ENCODE assay signal across 1 cellular context in the genomic region with DNA sequence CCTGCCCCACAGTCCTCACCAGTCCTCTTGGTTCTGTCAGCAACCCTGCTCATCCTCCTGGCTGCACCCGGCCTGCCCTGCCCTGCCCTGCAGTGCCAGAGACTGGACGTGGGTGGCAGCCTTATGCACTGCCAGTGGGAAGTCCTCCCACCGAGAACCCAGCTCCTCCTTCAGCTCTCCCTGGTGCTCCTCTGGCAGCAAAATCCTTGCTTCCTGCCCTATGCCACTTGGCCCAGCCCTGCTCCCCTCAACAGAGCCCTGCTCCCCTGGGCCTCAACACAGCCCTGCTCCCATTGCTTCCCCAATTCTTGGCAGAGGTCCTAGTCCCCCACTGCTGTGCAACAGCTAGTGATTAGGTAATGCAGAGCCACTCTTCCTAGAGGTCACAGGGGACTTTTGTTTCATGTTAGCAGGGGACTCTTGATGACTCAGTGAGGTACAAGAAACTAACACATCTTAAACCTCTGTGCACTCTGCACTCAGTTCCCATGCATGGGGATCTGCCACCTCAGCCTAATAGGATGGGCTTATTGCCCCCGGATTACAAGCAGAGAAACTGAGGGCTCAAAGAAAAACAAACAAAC.
A peak's percentile ranks its signal among the peaks of the same experiment; 100 is the strongest.
TF ChIP-seq lines count a peak whose summit lies in the region.

No MANE protein-coding gene starts in this region.

TF ChIP-seq in HEK293, 187 proteins besides CTCF, POLR2A, EP300 and RAD21 (continued from another document):
- TF ChIP-seq PATZ1 (tag by site-specific recombination; IDR thresholded peaks at IDR 0.05) (peak; percentile 66; the same call in 1 of the 2 replicates), KLF7 (tag by site-specific recombination; IDR thresholded peaks at IDR 0.05; ENCODE audit: borderline replicate concordance) (no peak), ZNF394 (tag by site-specific recombination; IDR thresholded peaks at IDR 0.05; ENCODE audit: borderline replicate concordance) (peak; percentile 82; the same call in 1 of the 2 replicates), ZNF513 (tag by site-specific recombination; IDR thresholded peaks at IDR 0.05) (no peak), ZNF132 (tag by site-specific recombination; IDR thresholded peaks at IDR 0.05; ENCODE audit: borderline replicate concordance) (no peak), SP7 (tag by site-specific recombination; IDR thresholded peaks at IDR 0.05) (peak; percentile 53; the same call in 1 of the 2 replicates), EGR2 (tag by site-specific recombination; IDR thresholded peaks at IDR 0.05; ENCODE audit: low read depth) (peak; percentile 52; the same call in 1 of the 2 replicates), FEZF1 (tag by site-specific recombination; IDR thresholded peaks at IDR 0.05) (no peak), GLIS1 (tag by site-specific recombination; IDR thresholded peaks at IDR 0.05) (peak; percentile 91), IKZF3 (tag by site-specific recombination; IDR thresholded peaks at IDR 0.05) (peak; percentile 56; the same call in 1 of the 2 replicates), ZBTB17 (tag by site-specific recombination; IDR thresholded peaks at IDR 0.05) (no peak), ZNF24 (tag by site-specific recombination; IDR thresholded peaks at IDR 0.05) (peak; percentile 56; the same call in 1 of the 2 replicates), ZBTB1 (tag by site-specific recombination; IDR thresholded peaks at IDR 0.05) (peak; percentile 21; the same call in 1 of the 2 replicates), ZNF843 (tag by site-specific recombination; IDR thresholded peaks at IDR 0.05) (0 out of 2 replicates have a peak, but pooled peaks have one; percentile 14), KLF1 (tag by site-specific recombination; IDR thresholded peaks at IDR 0.05) (no peak), TRIM28 (IDR thresholded peaks at IDR 0.05; ENCODE audit: borderline replicate concordance, low read length) (peak; percentile 37; the same call in 1 of the 2 replicates), ZNF600 (tag by site-specific recombination; IDR thresholded peaks at IDR 0.05) (peak; percentile 38; the same call in 1 of the 2 replicates), ZBTB44 (tag by site-specific recombination; IDR thresholded peaks at IDR 0.05) (no peak), SCRT2 (tag by site-specific recombination; IDR thresholded peaks at IDR 0.05) (peak; percentile 97)
- TF ChIP-seq, protein P1, sequence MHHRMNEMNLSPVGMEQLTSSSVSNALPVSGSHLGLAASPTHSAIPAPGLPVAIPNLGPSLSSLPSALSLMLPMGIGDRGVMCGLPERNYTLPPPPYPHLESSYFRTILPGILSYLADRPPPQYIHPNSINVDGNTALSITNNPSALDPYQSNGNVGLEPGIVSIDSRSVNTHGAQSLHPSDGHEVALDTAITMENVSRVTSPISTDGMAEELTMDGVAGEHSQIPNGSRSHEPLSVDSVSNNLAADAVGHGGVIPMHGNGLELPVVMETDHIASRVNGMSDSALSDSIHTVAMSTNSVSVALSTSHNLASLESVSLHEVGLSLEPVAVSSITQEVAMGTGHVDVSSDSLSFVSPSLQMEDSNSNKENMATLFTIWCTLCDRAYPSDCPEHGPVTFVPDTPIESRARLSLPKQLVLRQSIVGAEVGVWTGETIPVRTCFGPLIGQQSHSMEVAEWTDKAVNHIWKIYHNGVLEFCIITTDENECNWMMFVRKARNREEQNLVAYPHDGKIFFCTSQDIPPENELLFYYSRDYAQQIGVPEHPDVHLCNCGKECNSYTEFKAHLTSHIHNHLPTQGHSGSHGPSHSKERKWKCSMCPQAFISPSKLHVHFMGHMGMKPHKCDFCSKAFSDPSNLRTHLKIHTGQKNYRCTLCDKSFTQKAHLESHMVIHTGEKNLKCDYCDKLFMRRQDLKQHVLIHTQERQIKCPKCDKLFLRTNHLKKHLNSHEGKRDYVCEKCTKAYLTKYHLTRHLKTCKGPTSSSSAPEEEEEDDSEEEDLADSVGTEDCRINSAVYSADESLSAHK (tag by site-specific recombination; IDR thresholded peaks at IDR 0.05): peak; percentile 85
- TF ChIP-seq, protein P2, sequence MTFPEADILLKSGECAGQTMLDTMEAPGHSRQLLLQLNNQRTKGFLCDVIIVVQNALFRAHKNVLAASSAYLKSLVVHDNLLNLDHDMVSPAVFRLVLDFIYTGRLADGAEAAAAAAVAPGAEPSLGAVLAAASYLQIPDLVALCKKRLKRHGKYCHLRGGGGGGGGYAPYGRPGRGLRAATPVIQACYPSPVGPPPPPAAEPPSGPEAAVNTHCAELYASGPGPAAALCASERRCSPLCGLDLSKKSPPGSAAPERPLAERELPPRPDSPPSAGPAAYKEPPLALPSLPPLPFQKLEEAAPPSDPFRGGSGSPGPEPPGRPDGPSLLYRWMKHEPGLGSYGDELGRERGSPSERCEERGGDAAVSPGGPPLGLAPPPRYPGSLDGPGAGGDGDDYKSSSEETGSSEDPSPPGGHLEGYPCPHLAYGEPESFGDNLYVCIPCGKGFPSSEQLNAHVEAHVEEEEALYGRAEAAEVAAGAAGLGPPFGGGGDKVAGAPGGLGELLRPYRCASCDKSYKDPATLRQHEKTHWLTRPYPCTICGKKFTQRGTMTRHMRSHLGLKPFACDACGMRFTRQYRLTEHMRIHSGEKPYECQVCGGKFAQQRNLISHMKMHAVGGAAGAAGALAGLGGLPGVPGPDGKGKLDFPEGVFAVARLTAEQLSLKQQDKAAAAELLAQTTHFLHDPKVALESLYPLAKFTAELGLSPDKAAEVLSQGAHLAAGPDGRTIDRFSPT (tag by site-specific recombination; IDR thresholded peaks at IDR 0.05): peak; percentile 50; the same call in 1 of the 2 replicates
- TF ChIP-seq, protein P3, sequence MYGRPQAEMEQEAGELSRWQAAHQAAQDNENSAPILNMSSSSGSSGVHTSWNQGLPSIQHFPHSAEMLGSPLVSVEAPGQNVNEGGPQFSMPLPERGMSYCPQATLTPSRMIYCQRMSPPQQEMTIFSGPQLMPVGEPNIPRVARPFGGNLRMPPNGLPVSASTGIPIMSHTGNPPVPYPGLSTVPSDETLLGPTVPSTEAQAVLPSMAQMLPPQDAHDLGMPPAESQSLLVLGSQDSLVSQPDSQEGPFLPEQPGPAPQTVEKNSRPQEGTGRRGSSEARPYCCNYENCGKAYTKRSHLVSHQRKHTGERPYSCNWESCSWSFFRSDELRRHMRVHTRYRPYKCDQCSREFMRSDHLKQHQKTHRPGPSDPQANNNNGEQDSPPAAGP (tag by site-specific recombination; IDR thresholded peaks at IDR 0.05): 0 out of 2 replicates have a peak, but pooled peaks have one; percentile 13
